ENCODE assay signal across 9 cellular contexts in genomic region chr5:177444106-177445051, GRCh38.
A peak's percentile ranks its signal among the peaks of the same experiment; 100 is the strongest.
DNase-seq lines count a peak whose midpoint lies in the region; ATAC-seq and TF ChIP-seq lines count a peak whose summit lies in the region.
"Had no signal": no experiment of that assay in that cellular context is flagged by ENCODE, and none has a peak within 500 bp of the region (broad histone marks: within the 10 kb centered on the region; RNA-seq: fewer than 3 reads in every experiment).

No MANE protein-coding gene starts in this region.

- DNase-seq in GM10266 (ENCODE audit: extremely low spot score) (peak; percentile 61), NB4 (ENCODE audit: low read depth) (peak; percentile 39), erythroblast (lab: John Stamatoyannopoulos, UW) (no peak), hypothalamus (lab: John Stamatoyannopoulos, UW) (no peak), HUDEP-2 (lab: John Stamatoyannopoulos, UW; ENCODE audit: unreplicated experiment in 76 of 76) (no peak)
- DNase-seq: anterior cingulate cortex, gastrocnemius medialis, NCI-H2107 had no signal

- H3K4me3 ChIP-seq in NB4 (ENCODE audit: low read depth, low read length) = no peak overlapping the region
- H3K4me3 ChIP-seq: gastrocnemius medialis had no signal

- no peak for ATAC-seq in GM18861 (IDR thresholded peaks at IDR 0.05; ENCODE audit: unreplicated experiment)
- ATAC-seq: gastrocnemius medialis had no signal

- TF ChIP-seq CTCF in GM10266 (IDR thresholded peaks at IDR 0.05; ENCODE audit: control insufficient read depth, insufficient read depth, low read depth, missing control alignments) = no peak
- no peak for TF ChIP-seq CTCF in NB4 (IDR thresholded peaks at IDR 0.05; ENCODE audit: low read depth, low read length)

- TF ChIP-seq POLR2A in NB4 (IDR thresholded peaks at IDR 0.05; ENCODE audit: extremely low read depth, insufficient read length) (peak; percentile 10), erythroblast (IDR thresholded peaks at IDR 0.05; ENCODE audit: low read length) (peak; percentile 45)

Comparison
In these comparisons a context has a peak if more than half of its experiments do, and no peak if none do; other contexts are left out.
1. DNase-seq: peak in GM10266 (single experiment) and NB4 (single experiment); none in erythroblast (0 of 2), hypothalamus (0 of 51) and HUDEP-2 (0 of 76).